In the genomic region with DNA sequence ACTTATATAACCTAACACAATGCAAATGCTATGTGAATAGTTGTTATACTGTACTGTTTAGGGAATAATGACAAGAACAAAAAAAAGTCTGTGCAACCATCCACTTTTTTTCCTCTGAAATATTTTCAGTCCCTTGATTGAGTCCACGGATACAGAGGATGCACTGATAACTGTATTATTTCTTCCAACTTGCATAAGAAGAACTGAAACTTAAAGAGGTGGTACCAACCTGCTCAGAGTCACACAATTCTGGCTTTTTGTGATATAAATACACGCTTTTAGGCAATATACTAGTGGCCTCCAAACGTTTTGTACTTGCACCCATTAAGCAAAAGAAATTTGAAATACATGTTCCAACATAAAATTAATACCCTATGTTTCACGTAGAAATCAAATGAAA, we compare ENCODE assay signal across 8 cellular contexts. TPM values are rescaled to one million over a fixed set of nuclear protein-coding genes. Genes with fewer than 3 reads are reported as not detected.
A peak's percentile ranks its signal among the peaks of the same experiment; 100 is the strongest.
DNase-seq lines count a peak whose midpoint lies in the region; ATAC-seq and TF ChIP-seq lines count a peak whose summit lies in the region.

No MANE protein-coding gene starts in this region.

- no peaks in the 10 kb centered on the region for H3K27me3 Mint-ChIP-seq in activated T-cell treated with anti-CD3 and anti-CD28 coated beads, Interleukin-2, amount 50 U/mL, for 4 hours (ENCODE audit: low read depth)

- H3K27me3 ChIP-seq in HUES64 (ENCODE audit: insufficient read depth, low read length) (no peaks in the 10 kb centered on the region), endocrine pancreas (ENCODE audit: control insufficient read depth, insufficient read depth, low read length) (no peaks in the 10 kb centered on the region)

- H3K9ac ChIP-seq in HUES64 (ENCODE audit: low read depth, low read length): no peak overlapping the region
- no peak overlapping the region for H3K9ac ChIP-seq in endocrine pancreas (ENCODE audit: control insufficient read depth, insufficient read depth, low read length)

- no peak overlapping the region for H3K27ac ChIP-seq in HUES64 (ENCODE audit: low read depth, low read length)

- TF ChIP-seq POLR2A in GM18505 (IDR thresholded peaks at IDR 0.05; ENCODE audit: borderline replicate concordance, extremely low read depth, insufficient read depth, insufficient read length): no peak

- H3K4me3 Mint-ChIP-seq in activated T-cell treated with anti-CD3 and anti-CD28 coated beads, Interleukin-2, amount 50 U/mL, for 4 hours: peak overlapping the region; percentile 96
- H3K4me3 Mint-ChIP-seq in stimulated activated effector memory CD8-positive, alpha-beta T cell treated with anti-CD3 and anti-CD28 coated beads, Interleukin-12 subunit alpha, Interleukin-12 subunit beta, amount 100 ng/mL, for 72 hours: peak overlapping the region; percentile 90

- peaks cover 49% of the 10 kb centered on the region for H3K4me1 ChIP-seq in HUES64 (ENCODE audit: insufficient read depth, low read length)
- H3K4me1 ChIP-seq in endocrine pancreas (ENCODE audit: control insufficient read depth, insufficient read depth, low read length): peaks cover 12% of the 10 kb centered on the region

- no peak overlapping the region for H3K27ac Mint-ChIP-seq in stimulated activated effector memory CD8-positive, alpha-beta T cell treated with anti-CD3 and anti-CD28 coated beads, Interleukin-12 subunit alpha, Interleukin-12 subunit beta, amount 100 ng/mL, for 72 hours

- DNase-seq in activated T-cell treated with anti-CD3 and anti-CD28 coated beads, Interleukin-2, amount 50 U/mL, for 4 hours: no peak
- no peak for DNase-seq in activated T-cell treated with anti-CD3 and anti-CD28 coated beads, Interleukin-2, amount 50 U/mL, for 48 hours
- no peak for DNase-seq in stimulated activated effector memory CD8-positive, alpha-beta T cell treated with anti-CD3 and anti-CD28 coated beads, Interleukin-12 subunit alpha, Interleukin-12 subunit beta, amount 100 ng/mL, for 72 hours (ENCODE audit: low spot score in 2 of 2)
- no peak for DNase-seq in H4 (ENCODE audit: low spot score)

- peaks cover 31% of the 10 kb centered on the region for H3K4me1 Mint-ChIP-seq in activated T-cell treated with anti-CD3 and anti-CD28 coated beads, Interleukin-2, amount 50 U/mL, for 4 hours (ENCODE audit: low read depth)
- peaks cover 19% of the 10 kb centered on the region for H3K4me1 Mint-ChIP-seq in stimulated activated effector memory CD8-positive, alpha-beta T cell treated with anti-CD3 and anti-CD28 coated beads, Interleukin-12 subunit alpha, Interleukin-12 subunit beta, amount 100 ng/mL, for 72 hours

- H3K36me3 Mint-ChIP-seq in activated T-cell treated with anti-CD3 and anti-CD28 coated beads, Interleukin-2, amount 50 U/mL, for 4 hours (ENCODE audit: insufficient read depth): peaks cover 4% of the 10 kb centered on the region
- peaks cover 16% of the 10 kb centered on the region for H3K36me3 Mint-ChIP-seq in stimulated activated effector memory CD8-positive, alpha-beta T cell treated with anti-CD3 and anti-CD28 coated beads, Interleukin-12 subunit alpha, Interleukin-12 subunit beta, amount 100 ng/mL, for 72 hours

- no peaks in the 10 kb centered on the region for H3K9me3 Mint-ChIP-seq in activated T-cell treated with anti-CD3 and anti-CD28 coated beads, Interleukin-2, amount 50 U/mL, for 4 hours
- H3K9me3 Mint-ChIP-seq in stimulated activated effector memory CD8-positive, alpha-beta T cell treated with anti-CD3 and anti-CD28 coated beads, Interleukin-12 subunit alpha, Interleukin-12 subunit beta, amount 100 ng/mL, for 72 hours: no peaks in the 10 kb centered on the region

- WGBS in HUES64: 58% methylated on average over 4 of the region's 4 CpGs

- H3K36me3 ChIP-seq in HUES64 (ENCODE audit: insufficient read depth, low read length) (no peaks in the 10 kb centered on the region), endocrine pancreas (ENCODE audit: control insufficient read depth, insufficient read depth, low read length) (no peaks in the 10 kb centered on the region)

- no peak for ATAC-seq in activated T-cell treated with anti-CD3 and anti-CD28 coated beads, Interleukin-2, amount 50 U/mL, for 4 hours
- no peak for ATAC-seq in stimulated activated effector memory CD8-positive, alpha-beta T cell treated with anti-CD3 and anti-CD28 coated beads, Interleukin-12 subunit alpha, Interleukin-12 subunit beta, amount 100 ng/mL, for 72 hours
- ATAC-seq in HG02981 (IDR thresholded peaks at IDR 0.05; ENCODE audit: unreplicated experiment): no peak
- no peak for ATAC-seq in GM18505 (IDR thresholded peaks at IDR 0.05; ENCODE audit: unreplicated experiment)

- H3K4me3 ChIP-seq in HUES64 (ENCODE audit: low read length): peak overlapping the region; percentile 100
- H3K4me3 ChIP-seq in endocrine pancreas (ENCODE audit: control insufficient read depth, insufficient read depth, low read length): peak overlapping the region; percentile 81

- H3K9me3 ChIP-seq in HUES64 (ENCODE audit: insufficient read depth, low read depth, low read length): no peaks in the 10 kb centered on the region
- no peaks in the 10 kb centered on the region for H3K9me3 ChIP-seq in endocrine pancreas (ENCODE audit: control insufficient read depth, low read length)

RNA-seq across cellular contexts. Expression of a gene that starts 1.3 kb away (rescaled TPM):
- 10 to 100 TPM; 18.2 to 20.7 (median 18.2) TPM for total RNA-seq in activated T-cell treated with anti-CD3 and anti-CD28 coated beads, Interleukin-2, amount 50 U/mL, for 4 hours
- polyA plus RNA-seq in HUES64 (2013, experiment 1 of 2): 28.8 TPM
- polyA plus RNA-seq in HUES64 (2013, experiment 2 of 2): 32.3 TPM
- 6.1 and 9.2 TPM in 2 replicates for total RNA-seq in H4 (2014; rRNA removed; shearing (Covaris generic))

RNA-seq across cellular contexts. Expression of a gene that starts 1.7 kb away (rescaled TPM):
- 10 to 100 TPM; 14.1 to 24.2 (median 21.6) TPM for total RNA-seq in activated T-cell treated with anti-CD3 and anti-CD28 coated beads, Interleukin-2, amount 50 U/mL, for 4 hours
- 12.4 TPM for polyA plus RNA-seq in HUES64 (2013, experiment 1 of 2)
- polyA plus RNA-seq in HUES64 (2013, experiment 2 of 2): 12.1 TPM
- 4.5 and 8.7 TPM in 2 replicates for total RNA-seq in H4 (2014; rRNA removed; shearing (Covaris generic))
